21 cellular contexts compared by ENCODE assay signal in genomic region chr5:132561601-132562000, GRCh38. TPM values are rescaled to one million over a fixed set of nuclear protein-coding genes. Genes with fewer than 3 reads are reported as not detected.
"Had no signal": no experiment of that assay in that cellular context is flagged by ENCODE, and none has a peak within 500 bp of the region (broad histone marks: within the 10 kb centered on the region; RNA-seq: fewer than 3 reads in every experiment).

No MANE protein-coding gene starts in this region.

- H3K4me3 ChIP-seq: breast epithelium, esophagus squamous epithelium, lower lobe of right lung had no signal

- H3K4me3 Mint-ChIP-seq: activated CD4-positive, alpha-beta T cell treated with anti-CD3 and anti-CD28 coated beads, Interleukin-2, amount 10 ng/mL, durations not matched to agents 24 days and 14 days; activated naive CD8-positive, alpha-beta T cell treated with anti-CD3 and anti-CD28 coated beads, Interleukin-2, amount 10 ng/mL, durations not matched to agents 7 days and 5 days; mesothelial cell of epicardium; nephron progenitor cell; stimulated activated naive CD8-positive, alpha-beta T cell treated with anti-CD3 and anti-CD28 coated beads, Interleukin-15, amount 100 ng/mL, for 72 hours; type B pancreatic cell had no signal

- H3K27ac ChIP-seq: breast epithelium, esophagus squamous epithelium, lower lobe of right lung had no signal

- H3K9me3 Mint-ChIP-seq: type B pancreatic cell had no signal

- H3K27me3 ChIP-seq: breast epithelium, esophagus squamous epithelium had no signal

- ATAC-seq: left cardiac atrium; lower lobe of right lung; stimulated activated naive CD8-positive, alpha-beta T cell treated with anti-CD3 and anti-CD28 coated beads, Interleukin-15, amount 100 ng/mL, for 72 hours had no signal

- H3K27ac Mint-ChIP-seq: activated CD4-positive, alpha-beta T cell treated with anti-CD3 and anti-CD28 coated beads, Interleukin-2, amount 10 ng/mL, durations not matched to agents 24 days and 14 days; activated naive CD8-positive, alpha-beta T cell treated with anti-CD3 and anti-CD28 coated beads, Interleukin-2, amount 10 ng/mL, durations not matched to agents 7 days and 5 days; mesothelial cell of epicardium; nephron progenitor cell; stimulated activated naive CD8-positive, alpha-beta T cell treated with anti-CD3 and anti-CD28 coated beads, Interleukin-15, amount 100 ng/mL, for 72 hours; type B pancreatic cell had no signal

- FAIRE-seq: endothelial cell of umbilical vein had no signal

- H3K27me3 Mint-ChIP-seq: activated CD4-positive, alpha-beta T cell treated with anti-CD3 and anti-CD28 coated beads, Interleukin-2, amount 10 ng/mL, durations not matched to agents 24 days and 14 days; activated naive CD8-positive, alpha-beta T cell treated with anti-CD3 and anti-CD28 coated beads, Interleukin-2, amount 10 ng/mL, durations not matched to agents 7 days and 5 days; stimulated activated naive CD8-positive, alpha-beta T cell treated with anti-CD3 and anti-CD28 coated beads, Interleukin-15, amount 100 ng/mL, for 72 hours; type B pancreatic cell had no signal

- DNase-seq: activated CD4-positive, alpha-beta T cell treated with anti-CD3 and anti-CD28 coated beads, Interleukin-2, amount 10 ng/mL, durations not matched to agents 24 days and 14 days; activated CD8-positive, alpha-beta memory T cell treated with anti-CD3 and anti-CD28 coated beads, Interleukin-2, amount 50 U/mL, for 4 hours; activated effector memory CD4-positive, alpha-beta T cell treated with anti-CD3 and anti-CD28 coated beads, Interleukin-2, amount 50 U/mL, for 16 hours; activated naive CD8-positive, alpha-beta T cell treated with anti-CD3 and anti-CD28 coated beads, Interleukin-2, amount 10 ng/mL, durations not matched to agents 7 days and 5 days; activated T-cell treated with anti-CD3 and anti-CD28 coated beads, Interleukin-2, amount 50 U/mL, for 48 hours; cerebellar nuclear complex; effector CD8-positive, alpha-beta T cell; esophagus squamous epithelium; left cardiac atrium; lower lobe of right lung; nephron progenitor cell; occipital lobe; stimulated activated naive CD8-positive, alpha-beta T cell treated with anti-CD3 and anti-CD28 coated beads, Interleukin-15, amount 100 ng/mL, for 72 hours had no signal

- H3K36me3 ChIP-seq: breast epithelium had no signal

RNA-seq across cellular contexts. Expression of gene IL5, which starts 18.3 kb away (rescaled TPM):
- total RNA-seq: activated naive CD8-positive, alpha-beta T cell treated with anti-CD3 and anti-CD28 coated beads, Interleukin-2, amount 10 ng/mL, durations not matched to agents 7 days and 5 days; breast epithelium; endothelial cell of umbilical vein; esophagus squamous epithelium; fibroblast of villous mesenchyme; left cardiac atrium; lower lobe of right lung; mesothelial cell of epicardium; occipital lobe; posterior vena cava; skeletal muscle tissue; temporal lobe had no signal
